ENCODE assay signal across 8 cellular contexts in genomic region chr7:73842248-73842895, GRCh38. TPM values are rescaled to one million over a fixed set of nuclear protein-coding genes. Genes with fewer than 3 reads are reported as not detected.
DNase-seq lines count a peak whose midpoint lies in the region; ATAC-seq and TF ChIP-seq lines count a peak whose summit lies in the region.

TSS of gene METTL27 (minus strand) at chr7:73842516. CDS start at chr7:73842140, 376 bp downstream.

- H3K4me1 ChIP-seq in DND-41 (ENCODE audit: insufficient read depth, low read length), result peaks cover 19% of the 10 kb centered on the region
- H3K4me1 ChIP-seq in Karpas-422 (ENCODE audit: low read length), result peaks cover 4% of the 10 kb centered on the region

- no peaks in the 10 kb centered on the region for H3K9me3 ChIP-seq in DND-41 (ENCODE audit: insufficient read depth, low read length, severe bottlenecking)
- H3K9me3 ChIP-seq in Karpas-422 (ENCODE audit: low read length), result no peaks in the 10 kb centered on the region

- no peaks in the 10 kb centered on the region for H3K27me3 Mint-ChIP-seq in natural killer cell treated with Interleukin-12 subunit alpha and Interleukin-12 subunit beta and Interleukin-15 and Interleukin-18, amount 100 ng/mL, for 72 hours

- H3K9me3 Mint-ChIP-seq in natural killer cell treated with Interleukin-12 subunit alpha and Interleukin-12 subunit beta and Interleukin-15 and Interleukin-18, amount 100 ng/mL, for 72 hours, result no peaks in the 10 kb centered on the region

- peak within 1 kb of the TSS; percentile 80 for H3K4me3 Mint-ChIP-seq in natural killer cell treated with Interleukin-12 subunit alpha and Interleukin-12 subunit beta and Interleukin-15 and Interleukin-18, amount 100 ng/mL, for 72 hours

- H3K27ac ChIP-seq in DND-41 (ENCODE audit: low read length) (peak within 1 kb of the TSS; percentile 83), Karpas-422 (ENCODE audit: low read length) (no peak within 1 kb of the TSS)

- ATAC-seq in DND-41 (ENCODE audit: insufficient read depth, low read depth), result peak; percentile 99
- ATAC-seq in GM21825 (IDR thresholded peaks at IDR 0.05; ENCODE audit: unreplicated experiment), result peak; percentile 82
- peak; percentile 99 for ATAC-seq in natural killer cell treated with Interleukin-12 subunit alpha and Interleukin-12 subunit beta and Interleukin-15 and Interleukin-18, amount 100 ng/mL, for 72 hours

- no peaks in the 10 kb centered on the region for H4K20me1 ChIP-seq in DND-41 (ENCODE audit: insufficient read depth, low read length)
- H4K20me1 ChIP-seq in Karpas-422 (ENCODE audit: insufficient read depth, low read depth, low read length), result no peaks in the 10 kb centered on the region

- DNase-seq in DND-41 (peak; percentile 95), Karpas-422 (peak; percentile 95), RKO (ENCODE audit: low spot score) (peak; percentile 95), fibroblast of mammary gland (ENCODE audit: low read depth) (peak; percentile 91)
- peak; percentile 78 to 80 for DNase-seq in activated T-helper 1 cell treated with anti-CD3 and anti-CD28 coated beads, Interleukin-2, amount 50 U/mL, for 16 hours (ENCODE audit: low read depth in 1 of 2, low spot score in 1 of 2)
- DNase-seq in natural killer cell treated with Interleukin-12 subunit alpha and Interleukin-12 subunit beta and Interleukin-15 and Interleukin-18, amount 100 ng/mL, for 72 hours (ENCODE audit: low spot score), result peak; percentile 89
- peak; percentile 89 for DNase-seq in stimulated activated naive CD4-positive, alpha-beta T cell treated with Interleukin-2 at 50 U/mL for 16 hours (lab: John Stamatoyannopoulos, UW)

- no peak for TF ChIP-seq CTCF in DND-41 (IDR thresholded peaks at IDR 0.05; ENCODE audit: borderline replicate concordance, extremely low read depth, low read length, poor library complexity, severe bottlenecking)
- TF ChIP-seq CTCF in fibroblast of mammary gland (conservative IDR thresholded peaks at IDR 0.05; ENCODE audit: control insufficient read depth, insufficient read depth, low read depth, low read length), result no peak

- H3K4me2 ChIP-seq in DND-41 (ENCODE audit: insufficient read depth, low read length) (peak within 1 kb of the TSS; percentile 96), Karpas-422 (ENCODE audit: low read depth, low read length, poor library complexity, severe bottlenecking) (peak within 1 kb of the TSS; percentile 63)

- no peak within 1 kb of the TSS for H3K27ac Mint-ChIP-seq in natural killer cell treated with Interleukin-12 subunit alpha and Interleukin-12 subunit beta and Interleukin-15 and Interleukin-18, amount 100 ng/mL, for 72 hours

- peaks cover 0 to 4% of the 10 kb centered on the region in 2 donors for H3K4me1 Mint-ChIP-seq in natural killer cell treated with Interleukin-12 subunit alpha and Interleukin-12 subunit beta and Interleukin-15 and Interleukin-18, amount 100 ng/mL, for 72 hours (ENCODE audit: low read depth in 2 of 2)

- no peaks in the 10 kb centered on the region for H3K36me3 ChIP-seq in DND-41 (ENCODE audit: insufficient read depth, low read length)
- no peaks in the 10 kb centered on the region for H3K36me3 ChIP-seq in Karpas-422 (ENCODE audit: insufficient read depth, low read length)

- H3K27me3 ChIP-seq in DND-41 (ENCODE audit: insufficient read depth, low read length, poor library complexity) (no peaks in the 10 kb centered on the region), Karpas-422 (ENCODE audit: low read length) (no peaks in the 10 kb centered on the region)

- H3K9me2 ChIP-seq in Karpas-422 (replicated peaks; ENCODE audit: insufficient read depth, low read length), result no peaks in the 10 kb centered on the region

- H3K79me2 ChIP-seq in DND-41 (ENCODE audit: insufficient read depth, low read length) (no peaks in the 10 kb centered on the region), Karpas-422 (ENCODE audit: low read length) (no peaks in the 10 kb centered on the region)

- peak within 1 kb of the TSS; percentile 37 to 91; a peak in 3 of 4 replicates for H3K4me3 ChIP-seq in DND-41 (ENCODE audit: low read depth in 1 of 2, low read length in 2 of 2)
- H3K4me3 ChIP-seq in Karpas-422 (ENCODE audit: low read length), result peak within 1 kb of the TSS; percentile 45; the same call in 1 of the 2 replicates
- H3K4me3 ChIP-seq in fibroblast of mammary gland (ENCODE audit: control insufficient read depth, low read depth, low read length), result peak within 1 kb of the TSS; percentile 71

- H2AFZ ChIP-seq in DND-41 (ENCODE audit: low read depth, low read length) (peak within 1 kb of the TSS; percentile 99), Karpas-422 (ENCODE audit: low read length) (peak within 1 kb of the TSS; percentile 92; the same call in 1 of the 2 replicates)

- H3K9ac ChIP-seq in DND-41 (ENCODE audit: low read depth, low read length), result peak within 1 kb of the TSS; percentile 61
- H3K9ac ChIP-seq in Karpas-422 (ENCODE audit: low read length), result peak within 1 kb of the TSS; percentile 56

- H3K36me3 Mint-ChIP-seq in natural killer cell treated with Interleukin-12 subunit alpha and Interleukin-12 subunit beta and Interleukin-15 and Interleukin-18, amount 100 ng/mL, for 72 hours, result no peaks in the 10 kb centered on the region

RNA-seq across cellular contexts. Expression of gene METTL27, which starts in this region (rescaled TPM):
- total RNA-seq in Karpas-422 (2014; rRNA removed; shearing (Covaris generic); ENCODE audit: low replicate concordance), result not detected in 2 replicates
- total RNA-seq in natural killer cell treated with Interleukin-12 subunit alpha and Interleukin-12 subunit beta and Interleukin-15 and Interleukin-18, amount 100 ng/mL, for 72 hours, result not detected

Comparison
In these comparisons a context has a peak if more than half of its experiments do, and no peak if none do; other contexts are left out.
1. Peak in DNase-seq, H3K4me3 ChIP-seq, H3K9ac ChIP-seq and H3K4me2 ChIP-seq in Karpas-422; RNA of the gene not detected or under 1 TPM.
2. Peak in DNase-seq and ATAC-seq in natural killer cell treated with Interleukin-12 subunit alpha and Interleukin-12 subunit beta and Interleukin-15 and Interleukin-18, amount 100 ng/mL, for 72 hours; RNA of the gene not detected or under 1 TPM.